In genomic region chr15:40049076-40049475, GRCh38 we compare ENCODE assay signal across 1 cellular context.
TF ChIP-seq lines count a peak whose summit lies in the region.

No MANE protein-coding gene starts in this region.

TF ChIP-seq in HepG2, 621 proteins besides CTCF, POLR2A, EP300 and RAD21:
- TF ChIP-seq ZNF543 (CRISPR knock-in tag; IDR thresholded peaks at IDR 0.05) (no peak), ZHX2 (IDR thresholded peaks at IDR 0.05; ENCODE audit: low read depth) (no peak), ZHX2 (CRISPR knock-in tag; IDR thresholded peaks at IDR 0.05; ENCODE audit: borderline replicate concordance) (no peak), ZIK1 (CRISPR knock-in tag; IDR thresholded peaks at IDR 0.05; ENCODE audit: borderline replicate concordance, low read depth) (no peak), DNMT1 (CRISPR knock-in tag; IDR thresholded peaks at IDR 0.05) (no peak), ZNF556 (CRISPR knock-in tag; IDR thresholded peaks at IDR 0.05; ENCODE audit: borderline replicate concordance) (no peak)
